27 cellular contexts compared by ENCODE assay signal in the genomic region with DNA sequence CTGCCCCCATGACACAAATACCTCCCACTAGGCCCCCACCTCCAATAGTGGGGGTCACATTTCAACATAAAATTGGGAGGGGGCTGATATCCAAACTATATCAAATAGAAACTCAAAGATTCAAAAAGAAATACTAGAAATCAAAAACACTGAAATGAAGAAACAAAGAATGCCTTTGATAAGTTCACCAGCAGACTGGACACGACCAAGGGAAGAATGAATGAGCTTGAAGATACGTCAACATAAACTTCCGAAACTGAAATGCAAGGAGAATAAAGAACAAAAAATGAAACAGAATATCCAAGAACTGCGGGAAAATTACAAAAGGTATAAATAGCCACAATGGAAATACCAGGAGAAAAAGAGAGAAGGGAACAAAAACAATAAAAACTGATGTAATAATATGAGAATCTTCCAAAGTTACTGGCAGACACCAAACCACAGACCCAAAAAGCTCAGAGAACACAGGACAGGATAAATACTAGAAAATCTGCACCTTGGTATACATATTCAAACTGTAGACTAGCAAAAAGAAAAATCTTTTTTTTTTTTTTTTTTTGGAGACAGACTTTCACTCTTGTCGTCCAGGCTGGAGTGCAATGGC.
"Had no signal": no experiment of that assay in that cellular context is flagged by ENCODE, and none has a peak within 500 bp of the region (broad histone marks: within the 10 kb centered on the region; RNA-seq: fewer than 3 reads in every experiment).

No MANE protein-coding gene starts in this region.

- H3K27me3 Mint-ChIP-seq: activated CD8-positive, alpha-beta T cell treated with anti-CD3 and anti-CD28 coated beads for 36 hours; activated naive CD8-positive, alpha-beta T cell; activated T-helper 17 cell treated with anti-CD3 and anti-CD28 coated beads, Interleukin-2, amount 50 U/mL, for 72 hours had no signal

- H3K27me3 ChIP-seq: body of pancreas, dorsolateral prefrontal cortex, esophagus squamous epithelium had no signal

- DNase-seq: activated CD4-positive, alpha-beta T cell treated with anti-CD3 and anti-CD28 coated beads for 48 hours; activated CD4-positive, alpha-beta T cell treated with anti-CD3 and anti-CD28 coated beads, Interleukin-2, amount 50 U/mL, for 1 hour; activated CD4-positive, alpha-beta T cell treated with anti-CD3 and anti-CD28 coated beads, Interleukin-2, amount 50 U/mL, for 48 hours; activated CD8-positive, alpha-beta memory T cell treated with anti-CD3 and anti-CD28 coated beads for 24 hours; activated CD8-positive, alpha-beta T cell treated with anti-CD3 and anti-CD28 coated beads for 36 hours; activated effector memory CD4-positive, alpha-beta T cell treated with Interleukin-2 at 50 U/mL for 16 hours; activated gamma-delta T cell treated with Interleukin-2 at 50 U/mL for 16 hours; activated naive CD4-positive, alpha-beta T cell treated with anti-CD3 and anti-CD28 coated beads, Interleukin-2, amount 50 U/mL, for 16 hours; activated naive CD4-positive, alpha-beta T cell treated with Interleukin-2 at 50 U/mL for 16 hours; activated T-cell treated with anti-CD3 and anti-CD28 coated beads, Interleukin-2, amount 50 U/mL, for 4 hours; amniotic stem cell; anterior cingulate cortex; body of pancreas; caudate nucleus; cerebellar nuclear complex; dorsolateral prefrontal cortex; effector memory CD4-positive, alpha-beta T cell; endodermal cell; esophagus squamous epithelium; T-helper 2 cell had no signal

- H3K27ac Mint-ChIP-seq: activated CD8-positive, alpha-beta T cell treated with anti-CD3 and anti-CD28 coated beads for 36 hours; activated naive CD8-positive, alpha-beta T cell; activated T-helper 17 cell treated with anti-CD3 and anti-CD28 coated beads, Interleukin-2, amount 50 U/mL, for 72 hours; dendritic cell treated with granulocyte-macrophage colony-stimulating factor and Interleukin-4, amounts not matched to agents 40 ng/mL and 50 ng/mL, for 4 days; endodermal cell had no signal

- H3K36me3 ChIP-seq: esophagus squamous epithelium had no signal

- H3K36me3 Mint-ChIP-seq: activated naive CD8-positive, alpha-beta T cell had no signal

- H3K4me1 ChIP-seq: body of pancreas, esophagus squamous epithelium had no signal

- H3K4me3 ChIP-seq: body of pancreas, coronary artery, dorsolateral prefrontal cortex, esophagus squamous epithelium had no signal

- H3K4me3 Mint-ChIP-seq: activated CD8-positive, alpha-beta T cell treated with anti-CD3 and anti-CD28 coated beads for 36 hours; activated naive CD8-positive, alpha-beta T cell; activated T-cell treated with anti-CD3 and anti-CD28 coated beads, Interleukin-2, amount 50 U/mL, for 4 hours; activated T-helper 17 cell treated with anti-CD3 and anti-CD28 coated beads, Interleukin-2, amount 50 U/mL, for 72 hours; dendritic cell treated with granulocyte-macrophage colony-stimulating factor and Interleukin-4, amounts not matched to agents 40 ng/mL and 50 ng/mL, for 4 days; endodermal cell; WTC11 had no signal

- H3K9me3 ChIP-seq: body of pancreas, esophagus squamous epithelium had no signal

- H3K9me3 Mint-ChIP-seq: activated CD8-positive, alpha-beta T cell treated with anti-CD3 and anti-CD28 coated beads for 36 hours; activated T-cell treated with anti-CD3 and anti-CD28 coated beads, Interleukin-2, amount 50 U/mL, for 4 hours; activated T-helper 17 cell treated with anti-CD3 and anti-CD28 coated beads, Interleukin-2, amount 50 U/mL, for 72 hours; dendritic cell treated with granulocyte-macrophage colony-stimulating factor and Interleukin-4, amounts not matched to agents 40 ng/mL and 50 ng/mL, for 4 days had no signal

- H3K27ac ChIP-seq: body of pancreas, coronary artery, dorsolateral prefrontal cortex, epithelial cell of prostate, esophagus squamous epithelium, VCaP had no signal
